ENCODE assay signal across 25 cellular contexts in genomic region chr3:38726751-38727150, GRCh38.
"Had no signal": no experiment of that assay in that cellular context is flagged by ENCODE, and none has a peak within 500 bp of the region (broad histone marks: within the 10 kb centered on the region; RNA-seq: fewer than 3 reads in every experiment).

No MANE protein-coding gene starts in this region.

- H3K36me3 ChIP-seq: ascending aorta, cardiac muscle cell, SJCRH30 had no signal

- H3K27me3 ChIP-seq: ascending aorta, cardiac muscle cell, SJCRH30 had no signal

- DNase-seq: activated CD4-positive, alpha-beta T cell treated with anti-CD3 and anti-CD28 coated beads, Interleukin-2, amount 10 ng/mL, durations not matched to agents 24 days and 14 days; activated CD4-positive, alpha-beta T cell treated with anti-CD3 and anti-CD28 coated beads, Interleukin-2, amount 50 U/mL, for 48 hours; activated CD8-positive, alpha-beta T cell treated with anti-CD3 and anti-CD28 coated beads, Interleukin-2, amount 10 ng/mL, durations not matched to agents 7 days and 5 days; activated gamma-delta T cell; activated naive CD4-positive, alpha-beta T cell treated with Interleukin-2 at 50 U/mL for 16 hours; activated naive CD8-positive, alpha-beta T cell treated with anti-CD3 and anti-CD28 coated beads, Interleukin-2, amount 10 ng/mL, durations not matched to agents 7 days and 5 days; activated T-cell treated with anti-CD3 and anti-CD28 coated beads, Interleukin-2, amount 50 U/mL, for 24 hours; amygdala; MM.1S; MV-4-11; NCI-H1092; NCI-H1694; NCI-H1930; NCI-H2081 treated with DMSO at 0.1 percent for 48 hours; NCI-H2171; NCI-H510A; NCI-H526 treated with DMSO at 0.1 percent for 48 hours; NCI-H774; PC-9; SHP77; SJCRH30 had no signal

- H3K4me3 ChIP-seq: ascending aorta, cardiac muscle cell, PC-9, SJCRH30, SK-N-MC had no signal

- H3K27ac ChIP-seq: ascending aorta, cardiac muscle cell, KMS-11, PC-9, SJCRH30, SK-N-MC had no signal

- H3K9me3 ChIP-seq: ascending aorta, SJCRH30 had no signal

- ATAC-seq: activated CD8-positive, alpha-beta T cell treated with anti-CD3 and anti-CD28 coated beads, Interleukin-2, amount 10 ng/mL, durations not matched to agents 7 days and 5 days had no signal
